In the genomic region with DNA sequence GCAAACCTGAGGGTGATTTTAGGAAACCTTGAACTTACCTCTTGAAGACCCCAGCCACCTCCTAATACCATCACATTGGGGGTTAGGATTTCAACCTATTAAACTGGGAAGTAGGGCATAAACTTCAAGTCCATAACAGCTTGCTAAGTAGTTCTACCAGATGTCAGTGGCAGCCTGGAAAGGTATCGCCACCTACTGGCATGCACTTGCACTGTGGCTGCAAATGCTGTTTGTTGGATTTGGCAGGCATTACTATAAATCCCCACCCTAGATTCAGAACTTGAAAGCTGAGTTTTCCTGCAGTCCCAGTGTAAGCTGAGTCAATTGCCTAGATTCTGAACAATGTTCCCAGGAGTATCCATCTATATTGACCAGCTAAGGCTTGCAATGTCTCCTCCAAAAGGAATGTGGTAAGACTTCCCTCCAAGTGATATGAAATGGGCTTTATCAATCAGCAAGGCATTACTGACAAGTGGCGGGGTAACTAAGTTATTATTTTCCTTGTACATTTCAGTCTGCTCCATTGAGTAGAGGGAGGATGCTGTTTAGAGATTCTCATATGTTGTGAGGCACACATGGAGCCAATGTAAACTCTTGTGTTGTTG, we compare ENCODE assay signal across 8 cellular contexts.
DNase-seq lines count a peak whose midpoint lies in the region; ATAC-seq and TF ChIP-seq lines count a peak whose summit lies in the region.

No MANE protein-coding gene starts in this region.

- no peak for TF ChIP-seq POLR2A in tibial nerve (IDR thresholded peaks at IDR 0.05)

- no peak overlapping the region for H3K9ac ChIP-seq in neural cell (ENCODE audit: low read length)

- no peaks in the 10 kb centered on the region for H3K27me3 ChIP-seq in neural cell (ENCODE audit: insufficient read depth, low read depth, low read length)
- no peaks in the 10 kb centered on the region for H3K27me3 ChIP-seq in tibial nerve

- H3K79me2 ChIP-seq in neural cell (replicated peaks; ENCODE audit: insufficient read depth, low read length): no peaks in the 10 kb centered on the region

- H3F3A ChIP-seq in neural cell (ENCODE audit: insufficient read depth, low read length, poor library complexity, severe bottlenecking): no peaks in the 10 kb centered on the region

- H3K4me3 ChIP-seq in neural cell (ENCODE audit: low read length) (no peak overlapping the region), tibial nerve (no peak overlapping the region)

- H3K4me2 ChIP-seq in neural cell (ENCODE audit: low read length): no peak overlapping the region

- H4K20me1 ChIP-seq in neural cell (ENCODE audit: insufficient read depth): no peaks in the 10 kb centered on the region

- DNase-seq in CD1c-positive myeloid dendritic cell (ENCODE audit: extremely low spot score) (peak; percentile 62), NCI-H526 treated with DMSO at 0.1 percent for 48 hours (lab: John Stamatoyannopoulos, UW) (peak; percentile 7), epithelial cell of prostate (ENCODE audit: low read depth, low spot score) (peak; percentile 22), tibial nerve (ENCODE audit: low spot score in 2 of 2) (peak in 1 of 2 donors; percentile 13), amniotic stem cell (lab: John Stamatoyannopoulos, UW) (no peak)
- DNase-seq in activated CD8-positive, alpha-beta memory T cell treated with anti-CD3 and anti-CD28 coated beads for 4 hours (ENCODE audit: low read depth in 2 of 2): peak; percentile 20 to 47

- H3K4me1 ChIP-seq in tibial nerve: no peaks in the 10 kb centered on the region

- peak; percentile 45 for TF ChIP-seq CTCF in neural cell (IDR thresholded peaks at IDR 0.05; ENCODE audit: poor library complexity, severe bottlenecking)
- peak in 4 of 5 experiments; percentile 28 to 42 (median 34) for TF ChIP-seq CTCF in tibial nerve (IDR thresholded peaks at IDR 0.05)

- no peak overlapping the region for H3K27ac ChIP-seq in epithelial cell of prostate
- no peak overlapping the region for H3K27ac ChIP-seq in neural cell (ENCODE audit: low read length)
- H3K27ac ChIP-seq in tibial nerve: no peak overlapping the region

- WGBS in tibial nerve, 2 donors: 79 to 86% methylated on average over 2 of the region's 2 CpGs

- peak; percentile 31 for TF ChIP-seq RAD21 in neural cell (conservative IDR thresholded peaks at IDR 0.05)

- peak; percentile 64 for ATAC-seq in GM21825 (IDR thresholded peaks at IDR 0.05; ENCODE audit: unreplicated experiment)

- H3K36me3 ChIP-seq in neural cell (ENCODE audit: insufficient read depth, low read length) (no peaks in the 10 kb centered on the region), tibial nerve (no peaks in the 10 kb centered on the region)

- H3K9me2 ChIP-seq in neural cell (ENCODE audit: insufficient read depth, low read length): no peaks in the 10 kb centered on the region

- no peak overlapping the region for H2AFZ ChIP-seq in neural cell (ENCODE audit: low read depth, low read length)

- H3K9me3 ChIP-seq in neural cell (ENCODE audit: low read length) (no peaks in the 10 kb centered on the region), tibial nerve (peaks cover 0 to 7% (median 0%) of the 10 kb centered on the region in 4 donors)

- TF ChIP-seq EP300 in neural cell (conservative IDR thresholded peaks at IDR 0.05; ENCODE audit: poor library complexity, severe bottlenecking) (no peak), tibial nerve (IDR thresholded peaks at IDR 0.05) (no peak)

TF ChIP-seq in neural cell, 6 proteins besides CTCF, POLR2A, EP300 and RAD21:
- TF ChIP-seq REST (IDR thresholded peaks at IDR 0.05; ENCODE audit: borderline replicate concordance): no peak
- TF ChIP-seq EZH2 (IDR thresholded peaks at IDR 0.05; ENCODE audit: borderline replicate concordance, insufficient read depth, low read length, poor library complexity, severe bottlenecking): no peak
- TF ChIP-seq POLR2AphosphoS5 (IDR thresholded peaks at IDR 0.05): no peak
- TF ChIP-seq SMC3 (conservative IDR thresholded peaks at IDR 0.05; ENCODE audit: poor library complexity): no peak
- no peak for TF ChIP-seq TAF1 (IDR thresholded peaks at IDR 0.05; ENCODE audit: low read depth)
- no peak for TF ChIP-seq MXI1 (conservative IDR thresholded peaks at IDR 0.05; ENCODE audit: poor library complexity, severe bottlenecking)
